Comparison of ENCODE assay signal across 2 cellular contexts in the genomic region with DNA sequence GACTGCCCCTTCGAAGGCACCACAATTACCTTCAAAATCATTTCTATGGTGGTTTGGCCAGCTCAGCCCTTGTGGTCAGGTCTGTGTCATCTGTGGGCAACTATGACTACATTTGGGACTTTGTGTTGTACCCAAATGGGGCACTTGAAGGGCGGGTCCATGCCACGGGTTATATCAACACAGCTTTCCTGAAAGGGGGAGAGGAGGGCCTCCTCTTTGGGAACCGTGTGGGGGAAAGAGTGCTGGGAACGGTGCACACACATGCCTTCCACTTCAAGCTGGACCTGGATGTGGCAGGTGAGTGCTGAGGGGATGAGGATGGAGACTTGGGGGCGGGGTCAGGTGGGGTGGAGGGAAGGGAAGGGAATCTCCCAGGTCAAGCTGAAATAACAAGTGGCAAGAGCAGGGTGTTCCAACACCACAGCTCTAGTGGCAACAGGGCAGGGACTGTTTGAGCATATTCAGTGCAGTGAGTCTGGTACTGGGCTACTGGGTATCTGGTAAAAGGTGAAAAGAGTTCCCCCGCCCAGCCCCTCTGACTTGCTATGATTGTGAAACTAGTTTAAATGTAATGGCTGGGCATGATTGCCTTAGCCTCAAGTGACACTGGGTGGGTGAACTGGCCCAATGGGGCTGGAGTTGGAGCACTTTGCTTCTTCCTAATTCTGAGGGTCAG.
TF ChIP-seq lines count a peak whose summit lies in the region.

No MANE protein-coding gene starts in this region.

TF ChIP-seq in SK-N-SH treated with all-trans-retinoic acid at 6 μM for 48 hours, 23 proteins besides CTCF, POLR2A, EP300 and RAD21 (continued from another document):
- TF ChIP-seq, protein P1, sequence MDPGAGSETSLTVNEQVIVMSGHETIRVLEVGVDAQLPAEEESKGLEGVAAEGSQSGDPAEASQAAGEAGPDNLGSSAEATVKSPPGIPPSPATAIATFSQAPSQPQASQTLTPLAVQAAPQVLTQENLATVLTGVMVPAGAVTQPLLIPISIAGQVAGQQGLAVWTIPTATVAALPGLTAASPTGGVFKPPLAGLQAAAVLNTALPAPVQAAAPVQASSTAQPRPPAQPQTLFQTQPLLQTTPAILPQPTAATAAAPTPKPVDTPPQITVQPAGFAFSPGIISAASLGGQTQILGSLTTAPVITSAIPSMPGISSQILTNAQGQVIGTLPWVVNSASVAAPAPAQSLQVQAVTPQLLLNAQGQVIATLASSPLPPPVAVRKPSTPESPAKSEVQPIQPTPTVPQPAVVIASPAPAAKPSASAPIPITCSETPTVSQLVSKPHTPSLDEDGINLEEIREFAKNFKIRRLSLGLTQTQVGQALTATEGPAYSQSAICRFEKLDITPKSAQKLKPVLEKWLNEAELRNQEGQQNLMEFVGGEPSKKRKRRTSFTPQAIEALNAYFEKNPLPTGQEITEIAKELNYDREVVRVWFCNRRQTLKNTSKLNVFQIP (CRISPR knock-in tag; IDR thresholded peaks at IDR 0.05; ENCODE audit: borderline replicate concordance, low read depth), result no peak
- TF ChIP-seq TOX (CRISPR knock-in tag; IDR thresholded peaks at IDR 0.05; ENCODE audit: borderline replicate concordance), result no peak
- TF ChIP-seq ZFP30 (CRISPR knock-in tag; IDR thresholded peaks at IDR 0.05), result no peak
- TF ChIP-seq BACH2 (CRISPR knock-in tag; IDR thresholded peaks at IDR 0.05; ENCODE audit: borderline replicate concordance), result no peak
- no peak for TF ChIP-seq TCF4 (CRISPR knock-in tag; IDR thresholded peaks at IDR 0.05; ENCODE audit: borderline replicate concordance)
- TF ChIP-seq OSR1 (CRISPR knock-in tag; IDR thresholded peaks at IDR 0.05), result no peak
- no peak for TF ChIP-seq GLIS3 (CRISPR knock-in tag; IDR thresholded peaks at IDR 0.05)
- TF ChIP-seq ESRRG (CRISPR knock-in tag; IDR thresholded peaks at IDR 0.05), result no peak

TF ChIP-seq in SK-N-SH, 30 proteins besides CTCF, POLR2A, EP300 and RAD21 (continued from another document):
- TF ChIP-seq, protein P2, sequence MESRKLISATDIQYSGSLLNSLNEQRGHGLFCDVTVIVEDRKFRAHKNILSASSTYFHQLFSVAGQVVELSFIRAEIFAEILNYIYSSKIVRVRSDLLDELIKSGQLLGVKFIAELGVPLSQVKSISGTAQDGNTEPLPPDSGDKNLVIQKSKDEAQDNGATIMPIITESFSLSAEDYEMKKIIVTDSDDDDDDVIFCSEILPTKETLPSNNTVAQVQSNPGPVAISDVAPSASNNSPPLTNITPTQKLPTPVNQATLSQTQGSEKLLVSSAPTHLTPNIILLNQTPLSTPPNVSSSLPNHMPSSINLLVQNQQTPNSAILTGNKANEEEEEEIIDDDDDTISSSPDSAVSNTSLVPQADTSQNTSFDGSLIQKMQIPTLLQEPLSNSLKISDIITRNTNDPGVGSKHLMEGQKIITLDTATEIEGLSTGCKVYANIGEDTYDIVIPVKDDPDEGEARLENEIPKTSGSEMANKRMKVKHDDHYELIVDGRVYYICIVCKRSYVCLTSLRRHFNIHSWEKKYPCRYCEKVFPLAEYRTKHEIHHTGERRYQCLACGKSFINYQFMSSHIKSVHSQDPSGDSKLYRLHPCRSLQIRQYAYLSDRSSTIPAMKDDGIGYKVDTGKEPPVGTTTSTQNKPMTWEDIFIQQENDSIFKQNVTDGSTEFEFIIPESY (IDR thresholded peaks at IDR 0.05; ENCODE audit: borderline replicate concordance, low read depth), result no peak
- TF ChIP-seq, protein P3, sequence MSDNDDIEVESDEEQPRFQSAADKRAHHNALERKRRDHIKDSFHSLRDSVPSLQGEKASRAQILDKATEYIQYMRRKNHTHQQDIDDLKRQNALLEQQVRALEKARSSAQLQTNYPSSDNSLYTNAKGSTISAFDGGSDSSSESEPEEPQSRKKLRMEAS (IDR thresholded peaks at IDR 0.05; ENCODE audit: low read depth), result no peak
- no peak; the same call in 1 of the 2 replicates for TF ChIP-seq POLR2AphosphoS5 (IDR thresholded peaks at IDR 0.05; ENCODE audit: low read depth, low read length)
- no peak for TF ChIP-seq TAF1 (IDR thresholded peaks at IDR 0.05; ENCODE audit: borderline replicate concordance, low read depth, low read length)
- no peak for TF ChIP-seq SIN3A (IDR thresholded peaks at IDR 0.05; ENCODE audit: borderline replicate concordance, low read depth, low read length)
